Comparison of ENCODE assay signal across 17 cellular contexts in the genomic region with DNA sequence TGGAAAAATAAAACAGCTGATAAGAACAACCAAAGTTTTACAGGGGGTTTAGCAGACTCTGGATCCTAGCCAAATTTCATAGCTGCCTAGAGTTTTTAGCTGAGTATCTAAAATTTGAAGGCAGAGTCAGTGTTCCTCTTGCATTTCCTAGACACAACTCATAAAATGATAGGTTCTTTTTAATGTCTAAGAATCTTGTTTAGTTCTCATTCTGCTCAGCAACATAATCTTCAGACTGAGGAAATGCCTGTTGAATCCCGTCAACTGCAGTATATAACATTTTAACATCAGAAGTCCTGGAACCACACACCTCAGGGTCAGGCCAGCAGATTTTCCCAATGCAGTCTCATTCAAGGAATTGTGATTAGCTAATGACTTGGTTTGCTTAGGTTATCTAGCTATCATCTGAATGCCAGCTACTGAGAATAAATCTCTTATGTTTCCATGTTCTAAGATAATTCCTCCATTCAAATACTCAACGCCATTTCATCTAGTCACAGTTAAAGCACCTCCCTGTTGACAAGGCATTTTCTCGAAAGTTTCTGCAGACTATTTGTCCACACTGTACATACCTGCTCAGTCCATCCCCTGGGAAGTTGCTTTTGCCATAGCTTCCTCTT.
DNase-seq lines count a peak whose midpoint lies in the region; TF ChIP-seq lines count a peak whose summit lies in the region.
"Had no signal": no experiment of that assay in that cellular context is flagged by ENCODE, and none has a peak within 500 bp of the region (broad histone marks: within the 10 kb centered on the region; RNA-seq: fewer than 3 reads in every experiment).

No MANE protein-coding gene starts in this region.

- intact Hi-C loops in ascending aorta (cut with DNase I): loop anchor here (10.0 kb wide), 1 partner anchor 113 kb away; no protein-coding TSS in a partner anchor

- TF ChIP-seq CTCF in Loucy (conservative IDR thresholded peaks at IDR 0.05; ENCODE audit: low read length): no peak
- no peak for TF ChIP-seq CTCF in ascending aorta (IDR thresholded peaks at IDR 0.05)

- H3K4me3 ChIP-seq in Loucy (ENCODE audit: low read length, poor library complexity, severe bottlenecking): no peak overlapping the region
- peak overlapping the region; percentile 18 to 27 for H3K4me3 ChIP-seq in ascending aorta
- no peak overlapping the region for H3K4me3 ChIP-seq in mesenchymal stem cell (ENCODE audit: insufficient read depth in 1 of 2, low read depth in 1 of 2, low read length in 2 of 2)

- no peak overlapping the region for H4K91ac ChIP-seq in mesenchymal stem cell (ENCODE audit: low read length)

- H3K27ac ChIP-seq in ascending aorta (peak overlapping the region; percentile 58 to 82), mesenchymal stem cell (ENCODE audit: low read length, poor library complexity, severe bottlenecking) (no peak overlapping the region)

- no peaks in the 10 kb centered on the region for H3K9me2 ChIP-seq in Loucy (replicated peaks; ENCODE audit: low read depth, low read length)
- H3K9me2 ChIP-seq: SK-N-SH had no signal

- H3K27me3 ChIP-seq in Loucy (ENCODE audit: insufficient read depth, low read length, poor library complexity, severe bottlenecking): no peaks in the 10 kb centered on the region
- no peaks in the 10 kb centered on the region for H3K27me3 ChIP-seq in ascending aorta
- no peaks in the 10 kb centered on the region for H3K27me3 ChIP-seq in mesenchymal stem cell (ENCODE audit: control insufficient read depth in 1 of 2, insufficient read depth in 1 of 2, low read length in 2 of 2)
- H3K27me3 ChIP-seq: spleen had no signal

- H3K4me2 ChIP-seq in Loucy (ENCODE audit: low read depth, low read length, poor library complexity, severe bottlenecking) (peak overlapping the region; percentile 31), mesenchymal stem cell (ENCODE audit: low read length, poor library complexity, severe bottlenecking) (no peak overlapping the region)
- H3K4me2 ChIP-seq: SK-N-SH had no signal

- no peaks in the 10 kb centered on the region for H3K9me3 ChIP-seq in Loucy (ENCODE audit: insufficient read depth, low read depth, low read length)
- H3K9me3 ChIP-seq in ascending aorta: no peaks in the 10 kb centered on the region
- no peaks in the 10 kb centered on the region for H3K9me3 ChIP-seq in mesenchymal stem cell (ENCODE audit: control insufficient read depth, low read length)
- H3K9me3 ChIP-seq: SK-N-SH, spleen had no signal

- H3K79me1 ChIP-seq in mesenchymal stem cell (replicated peaks; ENCODE audit: low read length, poor library complexity, severe bottlenecking): peaks cover 7% of the 10 kb centered on the region

- no peaks in the 10 kb centered on the region for H4K20me1 ChIP-seq in Loucy (ENCODE audit: insufficient read depth, low read length, poor library complexity, severe bottlenecking)

- H4K8ac ChIP-seq in mesenchymal stem cell (ENCODE audit: low read length): no peak overlapping the region

- H2AK5ac ChIP-seq in mesenchymal stem cell (ENCODE audit: low read length, severe bottlenecking): no peak overlapping the region

- peak overlapping the region in 1 of 2 experiments; percentile 68 for H3K4ac ChIP-seq in mesenchymal stem cell (ENCODE audit: low read depth in 1 of 2, low read length in 2 of 2)

- H2BK5ac ChIP-seq in mesenchymal stem cell (ENCODE audit: low read depth, low read length, poor library complexity, severe bottlenecking): no peak overlapping the region

- DNase-seq in ascending aorta (ENCODE audit: low spot score in 2 of 2): no peak
- peak; percentile 56 for DNase-seq in mesenchymal stem cell
- peak; percentile 22 for DNase-seq in superior temporal gyrus (ENCODE audit: extremely low spot score)
- DNase-seq in stimulated activated CD4-positive, alpha-beta T cell treated with anti-CD3 and anti-CD28 coated beads, Interleukin-4, amount 100 ng/mL, for 1 hour: no peak
- no peak for DNase-seq in stimulated activated CD4-positive, alpha-beta T cell treated with anti-CD3 and anti-CD28 coated beads, Interleukin-1b, Interleukin-23, amount 100 ng/mL, for 48 hours
- no peak for DNase-seq in AG20443 (ENCODE audit: low spot score)
- DNase-seq in NCI-H1694 treated with DMSO at 0.1 percent for 48 hours (lab: John Stamatoyannopoulos, UW): no peak
- DNase-seq: activated naive CD8-positive, alpha-beta T cell treated with anti-CD3 and anti-CD28 coated beads, Interleukin-2, amount 10 ng/mL, durations not matched to agents 7 days and 5 days; CD8-positive, alpha-beta T cell; H9; NCI-H1436 treated with DMSO at 0.1 percent for 48 hours; NCI-H748 treated with DMSO at 0.1 percent for 48 hours; SK-N-SH; spleen; stimulated activated CD8-positive, alpha-beta memory T cell treated with anti-CD3 and anti-CD28 coated beads, Interleukin-4, amount 100 ng/mL, for 48 hours; substantia nigra had no signal

- peak overlapping the region; percentile 34 for H2BK120ac ChIP-seq in mesenchymal stem cell (ENCODE audit: low read depth, low read length)

- H3K14ac ChIP-seq in mesenchymal stem cell (ENCODE audit: low read length in 2 of 2): no peak overlapping the region

- WGBS in mesenchymal stem cell: 53% methylated on average over 3 of the region's 3 CpGs

- H3K23ac ChIP-seq in mesenchymal stem cell (ENCODE audit: low read length in 2 of 2): no peak overlapping the region

- H2BK12ac ChIP-seq in mesenchymal stem cell (ENCODE audit: low read length in 2 of 2): peak overlapping the region; percentile 64 to 74

- peaks cover 40% of the 10 kb centered on the region for H3K4me1 ChIP-seq in Loucy (ENCODE audit: insufficient read depth, low read length, poor library complexity, severe bottlenecking)
- peaks cover 0 to 29% of the 10 kb centered on the region in 2 donors for H3K4me1 ChIP-seq in ascending aorta
- H3K4me1 ChIP-seq in mesenchymal stem cell (ENCODE audit: control insufficient read depth, insufficient read depth, low read depth, low read length): no peaks in the 10 kb centered on the region
- H3K4me1 ChIP-seq: spleen had no signal

- H3K18ac ChIP-seq in mesenchymal stem cell (ENCODE audit: low read depth in 1 of 2, low read length in 2 of 2): peak overlapping the region; percentile 44 to 89

- H3F3A ChIP-seq in Loucy (ENCODE audit: low read depth): no peaks in the 10 kb centered on the region

- H3K36me3 ChIP-seq in Loucy (ENCODE audit: insufficient read depth, low read length) (no peaks in the 10 kb centered on the region), ascending aorta (no peaks in the 10 kb centered on the region), mesenchymal stem cell (ENCODE audit: control insufficient read depth in 1 of 2, insufficient read depth in 2 of 2, low read depth in 1 of 2, low read length in 2 of 2) (no peaks in the 10 kb centered on the region)
- H3K36me3 ChIP-seq: spleen had no signal

- H2AFZ ChIP-seq in Loucy (ENCODE audit: low read length) (no peak overlapping the region), mesenchymal stem cell (ENCODE audit: low read depth, low read length) (no peak overlapping the region)

- no peak overlapping the region for H2BK15ac ChIP-seq in mesenchymal stem cell (ENCODE audit: low read depth, poor library complexity, severe bottlenecking)

- H3K9ac ChIP-seq in Loucy (ENCODE audit: low read depth, low read length, poor library complexity, severe bottlenecking) (no peak overlapping the region), mesenchymal stem cell (ENCODE audit: low read length) (no peak overlapping the region)
- H3K9ac ChIP-seq: SK-N-SH had no signal

- peaks cover 49% of the 10 kb centered on the region for H3K79me2 ChIP-seq in Loucy (ENCODE audit: insufficient read depth, low read length)

Comparison
In these comparisons a context has a peak if more than half of its experiments do, and no peak if none do; other contexts are left out.
1. H3K4me3 ChIP-seq: peak in ascending aorta (2 of 2); none in Loucy (single experiment) and mesenchymal stem cell (0 of 2).
2. DNase-seq: peak in mesenchymal stem cell (single experiment) and superior temporal gyrus (single experiment); none in ascending aorta (0 of 2), stimulated activated CD4-positive, alpha-beta T cell treated with anti-CD3 and anti-CD28 coated beads, Interleukin-4, amount 100 ng/mL, for 1 hour (single experiment), stimulated activated CD4-positive, alpha-beta T cell treated with anti-CD3 and anti-CD28 coated beads, Interleukin-1b, Interleukin-23, amount 100 ng/mL, for 48 hours (single experiment), AG20443 (single experiment) and NCI-H1694 treated with DMSO at 0.1 percent for 48 hours (single experiment).